Comparison of ENCODE assay signal across 8 cellular contexts in the genomic region with DNA sequence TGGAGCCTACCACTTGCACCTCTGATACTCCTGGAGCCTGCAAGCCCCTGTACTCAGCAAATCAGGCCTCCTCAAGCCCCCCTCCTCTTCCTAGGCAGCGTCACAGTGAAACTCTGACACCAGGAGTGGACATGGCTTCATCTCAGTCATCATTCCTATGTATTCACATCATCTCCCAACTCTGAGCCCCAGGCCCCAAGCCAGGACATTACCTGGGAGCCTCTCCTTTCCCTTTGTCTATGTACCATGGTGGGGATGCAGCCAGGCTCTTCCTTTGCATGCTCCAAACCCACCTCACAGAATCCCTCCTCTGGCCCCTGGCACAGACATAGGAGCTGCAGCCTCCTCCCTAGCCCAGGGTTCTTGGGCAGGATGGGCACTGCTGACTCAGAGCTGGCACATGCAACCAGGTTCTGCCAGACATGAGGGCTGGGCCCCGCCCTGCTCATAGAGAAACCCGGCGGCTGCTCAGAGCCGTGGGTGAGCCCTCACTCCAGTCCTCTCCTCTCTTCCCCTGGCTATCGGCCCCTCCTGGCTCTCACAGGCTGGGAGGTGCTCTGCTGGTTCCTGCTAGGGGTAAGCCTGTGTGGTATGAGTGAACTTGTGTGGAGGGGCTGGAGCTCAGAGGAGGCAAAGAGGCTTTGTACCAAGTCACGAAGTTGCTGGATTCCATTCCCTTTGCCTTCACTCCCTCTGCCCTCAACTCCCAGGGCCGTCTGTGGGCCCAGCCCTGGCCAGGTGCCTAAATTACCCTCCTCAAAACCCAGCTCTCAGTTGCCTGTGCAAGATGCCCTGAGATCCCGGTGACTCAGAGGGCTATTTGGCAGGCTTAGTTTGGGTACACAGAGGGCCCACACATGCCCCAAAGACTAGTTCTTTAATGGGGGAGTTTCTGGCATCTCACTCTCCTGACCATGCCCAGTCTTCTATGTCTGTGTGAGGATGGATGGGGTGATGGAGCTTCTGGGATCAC. TPM values are rescaled to one million over a fixed set of nuclear protein-coding genes. Genes with fewer than 3 reads are reported as not detected.
A peak's percentile ranks its signal among the peaks of the same experiment; 100 is the strongest.
DNase-seq lines count a peak whose midpoint lies in the region; ATAC-seq and TF ChIP-seq lines count a peak whose summit lies in the region.

No MANE protein-coding gene starts in this region.

- no peaks in the 10 kb centered on the region; the same call in 1 of the 2 replicates for H3K4me1 ChIP-seq in Panc1 (ENCODE audit: control insufficient read depth, insufficient read depth, low read length)
- peaks cover 0 to 15% of the 10 kb centered on the region in 2 donors for H3K4me1 ChIP-seq in lung (ENCODE audit: control insufficient read depth in 2 of 2, insufficient read depth in 2 of 2, low read length in 2 of 2)
- H3K4me1 ChIP-seq in tibial artery, result peaks cover 0 to 49% (median 43%) of the 10 kb centered on the region in 4 donors

- POLR2A ChIA-PET in Panc1 (lab: Charles Lee), result no interaction called here

- H3K9me3 ChIP-seq in Panc1 (ENCODE audit: control insufficient read depth, insufficient read depth, low read depth, low read length), result no peaks in the 10 kb centered on the region
- no peaks in the 10 kb centered on the region for H3K9me3 ChIP-seq in lung (ENCODE audit: control insufficient read depth in 2 of 2, insufficient read depth in 1 of 2, low read length in 1 of 2)
- no peaks in the 10 kb centered on the region for H3K9me3 ChIP-seq in tibial artery

- no peaks in the 10 kb centered on the region for H3K36me3 ChIP-seq in Panc1 (ENCODE audit: control insufficient read depth, insufficient read depth, low read length)
- H3K36me3 ChIP-seq in lung (ENCODE audit: control insufficient read depth in 2 of 2, insufficient read depth in 2 of 2, low read length in 2 of 2), result no peaks in the 10 kb centered on the region
- H3K36me3 ChIP-seq in tibial artery, result no peaks in the 10 kb centered on the region

- DNase-seq in AG20443 (ENCODE audit: low spot score) (peak; percentile 76), Panc1 (ENCODE audit: low read depth, low spot score) (no peak), astrocyte of the hippocampus (ENCODE audit: low read depth, low spot score) (peak; percentile 78), lung (ENCODE audit: low spot score) (peak; percentile 79), tibial artery (peak; percentile 80 to 93), NCI-H1694 treated with DMSO at 0.1 percent for 48 hours (lab: John Stamatoyannopoulos, UW) (no peak), GF-D8 (lab: John Stamatoyannopoulos, UW) (no peak)

- H3K4me3 ChIP-seq in Panc1 (ENCODE audit: low read depth in 2 of 2, low read length in 2 of 2) (no peak overlapping the region), lung (no peak overlapping the region), tibial artery (no peak overlapping the region)

- H3K27me3 ChIP-seq in Panc1 (ENCODE audit: control insufficient read depth, insufficient read depth, low read length), result no peaks in the 10 kb centered on the region
- no peaks in the 10 kb centered on the region for H3K27me3 ChIP-seq in lung (ENCODE audit: control insufficient read depth, insufficient read depth)
- H3K27me3 ChIP-seq in tibial artery, result no peaks in the 10 kb centered on the region

- H3K27ac ChIP-seq in Panc1 (ENCODE audit: low read length) (no peak overlapping the region), lung (ENCODE audit: low read depth in 1 of 2, low read length in 1 of 2) (peak overlapping the region in 1 of 2 donors; percentile 89), tibial artery (peak overlapping the region; percentile 86 to 98)

- TF ChIP-seq CTCF in Panc1 (IDR thresholded peaks at IDR 0.05) (no peak), lung (IDR thresholded peaks at IDR 0.05; ENCODE audit: control extremely low read depth, extremely low read depth) (no peak), tibial artery (IDR thresholded peaks at IDR 0.05) (no peak)

- intact Hi-C loops in Panc1 (cut with micrococcal nuclease; ENCODE audit: unreplicated experiment) (no loop called here), tibial artery (cut with DNase I; ENCODE audit: low total_unique reads) (loop anchor here (10.0 kb wide), 2 partner anchors 103 to 133 kb away; a partner anchor contains a TSS)

- ATAC-seq in Panc1, result peak; percentile 62
- peak; percentile 71 for ATAC-seq in lung (ENCODE audit: insufficient read depth, low FRiP score)
- no peak for ATAC-seq in HG03159 (IDR thresholded peaks at IDR 0.05; ENCODE audit: unreplicated experiment)

- CTCF ChIA-PET in Panc1 (lab: Charles Lee), result interaction anchor here (0.6 kb wide), 1 partner anchor 105 kb away, joined by 3 read pairs; a partner anchor contains a TSS

- no TSS peak for BruUV-seq in Panc1 (replicated peaks; lab: Mats Ljungman, UMichigan)

- in situ Hi-C loops in Panc1 (cut with HindIII; ENCODE audit: low pct_unique_long_range_greater_than_20kb, low sequenced_read_pairs), result no loop called here

- WGBS in lung, 2 donors, result 43 to 61% methylated on average over 9 of the region's 9 CpGs

RNA-seq across cellular contexts. Expression of a gene that starts 1.9 kb away (rescaled TPM):
- 1.8 TPM for total RNA-seq in Panc1 (2021; ENCODE audit: unreplicated experiment)
- 2.1 TPM for polyA plus RNA-seq in Panc1 (2012; ENCODE audit: insufficient read length)
- 10 to 100 TPM; 21.0 to 55.3 TPM for total RNA-seq in lung
- polyA plus RNA-seq in lung, result 10 to 100 TPM; 16.9 to 21.6 TPM

RNA-seq across cellular contexts. Expression of a gene that starts 7.7 kb away (rescaled TPM):
- total RNA-seq in Panc1 (2021; ENCODE audit: unreplicated experiment) (not detected), lung (10 to 100 TPM; 10.3 to 28.8 TPM)
- polyA plus RNA-seq in Panc1 (2012; ENCODE audit: insufficient read length), result not detected
- polyA plus RNA-seq in lung, result 1 to 10 TPM; 4.2 to 5.7 TPM

RNA-seq across cellular contexts. Expression of a gene that starts 40.7 kb away (rescaled TPM):
- 5.7 TPM for total RNA-seq in Panc1 (2021; ENCODE audit: unreplicated experiment)
- 6.9 TPM for polyA plus RNA-seq in Panc1 (2012; ENCODE audit: insufficient read length)
- 10 to 100 TPM; 18.2 to 26.8 TPM for total RNA-seq in lung
- 10 to 100 TPM; 10.2 to 32.3 TPM for polyA plus RNA-seq in lung

Comparison
In these comparisons a context has a peak if more than half of its experiments do, and no peak if none do; other contexts are left out.
1. DNase-seq: peak in AG20443 (single experiment), astrocyte of the hippocampus (single experiment), lung (single experiment) and tibial artery (2 of 2); none in Panc1 (single experiment), NCI-H1694 treated with DMSO at 0.1 percent for 48 hours (single experiment) and GF-D8 (single experiment).